25 cellular contexts compared by ENCODE assay signal in genomic region chr10:110490640-110491039, GRCh38.
"Had no signal": no experiment of that assay in that cellular context is flagged by ENCODE, and none has a peak within 500 bp of the region (broad histone marks: within the 10 kb centered on the region; RNA-seq: fewer than 3 reads in every experiment).

No MANE protein-coding gene starts in this region.

- H3K9me3 ChIP-seq: breast epithelium, Peyer's patch had no signal

- H3K27me3 ChIP-seq: breast epithelium, Peyer's patch had no signal

- H3K27ac ChIP-seq: Peyer's patch had no signal

- H3K4me1 ChIP-seq: breast epithelium, Peyer's patch had no signal

- H3K27me3 Mint-ChIP-seq: activated CD4-positive, alpha-beta T cell treated with anti-CD3 and anti-CD28 coated beads, Interleukin-2, amount 10 ng/mL, durations not matched to agents 24 days and 14 days had no signal

- H3K27ac Mint-ChIP-seq: activated B cell treated with CpG ODN at 0.5 μM for 24 hours; activated CD4-positive, alpha-beta T cell treated with anti-CD3 and anti-CD28 coated beads, Interleukin-2, amount 10 ng/mL, durations not matched to agents 24 days and 14 days; activated naive CD4-positive, alpha-beta T cell treated with anti-CD3 and anti-CD28 coated beads for 36 hours; activated naive CD8-positive, alpha-beta T cell; T-helper 1 cell treated with Interleukin-12 subunit alpha and Interleukin-12 subunit beta and Interleukin-4 antibody, amounts not matched to agents 30 μg/mL and 1 μg/mL, for 36 hours had no signal

- H3K36me3 Mint-ChIP-seq: activated naive CD8-positive, alpha-beta T cell had no signal

- H3K9me3 Mint-ChIP-seq: activated B cell treated with CpG ODN at 0.5 μM for 24 hours; activated CD4-positive, alpha-beta T cell treated with anti-CD3 and anti-CD28 coated beads, Interleukin-2, amount 10 ng/mL, durations not matched to agents 24 days and 14 days; activated naive CD4-positive, alpha-beta T cell treated with anti-CD3 and anti-CD28 coated beads for 36 hours; activated T-cell treated with anti-CD3 and anti-CD28 coated beads, Interleukin-2, amount 50 U/mL, for 4 hours; T-helper 1 cell treated with Interleukin-12 subunit alpha and Interleukin-12 subunit beta and Interleukin-4 antibody, amounts not matched to agents 30 μg/mL and 1 μg/mL, for 36 hours had no signal

- ATAC-seq: activated T-cell treated with anti-CD3 and anti-CD28 coated beads, Interleukin-2, amount 50 U/mL, for 4 hours had no signal

- H3K4me3 Mint-ChIP-seq: activated B cell treated with CpG ODN at 0.5 μM for 24 hours; activated CD4-positive, alpha-beta T cell treated with anti-CD3 and anti-CD28 coated beads, Interleukin-2, amount 10 ng/mL, durations not matched to agents 24 days and 14 days; activated naive CD4-positive, alpha-beta T cell treated with anti-CD3 and anti-CD28 coated beads for 36 hours; activated naive CD8-positive, alpha-beta T cell; activated T-cell treated with anti-CD3 and anti-CD28 coated beads, Interleukin-2, amount 50 U/mL, for 4 hours; T-helper 1 cell treated with Interleukin-12 subunit alpha and Interleukin-12 subunit beta and Interleukin-4 antibody, amounts not matched to agents 30 μg/mL and 1 μg/mL, for 36 hours had no signal

- H3K4me3 ChIP-seq: breast epithelium, Peyer's patch had no signal

- DNase-seq: activated B cell treated with CpG ODN at 0.5 μM for 24 hours; activated CD4-positive, alpha-beta T cell treated with anti-CD3 and anti-CD28 coated beads for 1 hour; activated CD4-positive, alpha-beta T cell treated with anti-CD3 and anti-CD28 coated beads, Interleukin-2, amount 10 ng/mL, durations not matched to agents 24 days and 14 days; activated CD4-positive, alpha-beta T cell treated with anti-CD3 and anti-CD28 coated beads, Interleukin-2, amount 50 U/mL, for 48 hours; activated CD8-positive, alpha-beta memory T cell treated with anti-CD3 and anti-CD28 coated beads for 24 hours; activated gamma-delta T cell; activated naive CD4-positive, alpha-beta T cell treated with anti-CD3 and anti-CD28 coated beads for 36 hours; activated T-cell treated with anti-CD3 and anti-CD28 coated beads, Interleukin-2, amount 50 U/mL, for 4 hours; anterior cingulate cortex; caudate nucleus; MM.1S; NCI-H1105; NCI-H1436; NCI-H187; NCI-H2081; NCI-H446 treated with DMSO at 0.1 percent for 48 hours; NCI-H526; NCI-H82; NK-92 treated with Interleukin-12 subunit alpha and Interleukin-12 subunit beta, amount 100 ng/mL, for 24 hours; OCI-M1; Peyer's patch; SHP77 treated with DMSO at 0.1 percent for 48 hours had no signal

- H3K36me3 ChIP-seq: breast epithelium, Peyer's patch had no signal
